ENCODE assay signal across 8 cellular contexts in genomic region chr2:127810637-127811396, GRCh38. TPM values are rescaled to one million over a fixed set of nuclear protein-coding genes. Genes with fewer than 3 reads are reported as not detected.
A peak's percentile ranks its signal among the peaks of the same experiment; 100 is the strongest.
DNase-seq lines count a peak whose midpoint lies in the region; ATAC-seq and TF ChIP-seq lines count a peak whose summit lies in the region.

Gene WDR33, minus strand, starts transcription at chr2:127811171. Its CDS starts 40,190 bp downstream, at chr2:127770981.

- no peaks in the 10 kb centered on the region for H3K27me3 Mint-ChIP-seq in IgD-negative memory B cell

- DNase-seq in DMS153 treated with DMSO at 0.1 percent for 48 hours (lab: John Stamatoyannopoulos, UW; ENCODE audit: unreplicated experiment), result peak; percentile 82
- peak; percentile 66 for DNase-seq in OCI-M2 (lab: John Stamatoyannopoulos, UW; ENCODE audit: unreplicated experiment)
- peak; percentile 87 for DNase-seq in activated T-cell treated with anti-CD3 and anti-CD28 coated beads for 4 hours
- peak; percentile 93 for DNase-seq in erythroblast (lab: John Stamatoyannopoulos, UW)
- peak; percentile 83 for DNase-seq in stimulated activated CD8-positive, alpha-beta memory T cell treated with anti-CD3 and anti-CD28 coated beads, Interleukin-7, amount 100 ng/mL, for 24 hours (ENCODE audit: low read depth)

- TF ChIP-seq POLR2A in erythroblast (IDR thresholded peaks at IDR 0.05; ENCODE audit: low read length), result peak; percentile 97

- H3K4me1 Mint-ChIP-seq in IgD-negative memory B cell, result peaks cover 24 to 36% (median 31%) of the 10 kb centered on the region in 3 donors

- no peaks in the 10 kb centered on the region for H3K36me3 ChIP-seq in mucosa of stomach (ENCODE audit: control insufficient read depth, insufficient read depth, low read length)

- H3K4me3 Mint-ChIP-seq in IgD-negative memory B cell, result peak within 1 kb of the TSS; percentile 96 to 99 (median 98)

- peak; percentile 99 for ATAC-seq in GM21529 (IDR thresholded peaks at IDR 0.05; ENCODE audit: unreplicated experiment)

- peak within 1 kb of the TSS; percentile 95 for H3K4me3 ChIP-seq in mucosa of stomach (ENCODE audit: low read length)

- H3K36me3 Mint-ChIP-seq in IgD-negative memory B cell, result peaks cover 1% of the 10 kb centered on the region

- peak within 1 kb of the TSS; percentile 99 for H3K9ac ChIP-seq in mucosa of stomach (ENCODE audit: low read length)

- H3K9me3 Mint-ChIP-seq in IgD-negative memory B cell, result no peaks in the 10 kb centered on the region

- H3K4me1 ChIP-seq in mucosa of stomach (ENCODE audit: control insufficient read depth, insufficient read depth, low read length), result peaks cover 4% of the 10 kb centered on the region

- no peaks in the 10 kb centered on the region for H3K9me3 ChIP-seq in mucosa of stomach (ENCODE audit: control insufficient read depth, low read length)

- H3K27ac Mint-ChIP-seq in IgD-negative memory B cell, result peak within 1 kb of the TSS; percentile 95 to 99 (median 98)

- no peaks in the 10 kb centered on the region for H3K27me3 ChIP-seq in mucosa of stomach (ENCODE audit: control insufficient read depth, insufficient read depth, low read length)

RNA-seq across cellular contexts. Expression of gene WDR33, which starts in this region (rescaled TPM):
- 39.5 TPM for polyA plus RNA-seq in IgD-negative memory B cell

Comparison
In these comparisons a context has a peak if more than half of its experiments do, and no peak if none do; other contexts are left out.
1. Peak in every context shown above with its lines: DNase-seq, ATAC-seq and H3K4me3 ChIP-seq.